26 cellular contexts compared by ENCODE assay signal in the genomic region with DNA sequence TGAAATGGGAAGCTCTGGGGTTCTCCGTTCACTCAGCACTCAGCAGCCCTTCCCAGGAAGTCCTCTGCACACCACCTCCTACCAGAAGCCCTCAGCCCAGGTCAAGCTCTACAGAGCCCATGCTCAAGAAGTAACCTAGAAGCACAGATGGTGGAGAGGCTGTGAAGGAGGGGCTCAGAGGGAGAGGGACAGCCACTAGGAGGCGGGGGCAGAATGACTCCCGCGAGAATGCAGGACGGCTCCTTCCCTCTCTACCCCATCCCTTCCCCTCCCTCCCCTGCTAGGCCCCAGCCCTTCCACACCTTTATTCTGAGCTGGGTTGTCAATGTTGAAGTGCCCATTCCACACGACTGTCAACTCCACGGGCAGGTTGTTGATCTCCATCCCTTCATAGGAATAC.
DNase-seq lines count a peak whose midpoint lies in the region; ATAC-seq, FAIRE-seq and TF ChIP-seq lines count a peak whose summit lies in the region.
"Had no signal": no experiment of that assay in that cellular context is flagged by ENCODE, and none has a peak within 500 bp of the region (broad histone marks: within the 10 kb centered on the region; RNA-seq: fewer than 3 reads in every experiment).

No MANE protein-coding gene starts in this region.

- TF ChIP-seq POLR2A in GM12892 (IDR thresholded peaks at IDR 0.05; ENCODE audit: low read depth, low read length), result no peak

- H3K4me1 ChIP-seq in cardiac muscle cell (ENCODE audit: low read depth), result peaks cover 33% of the 10 kb centered on the region

- no peaks in the 10 kb centered on the region for H3K36me3 ChIP-seq in cardiac muscle cell

- H3K4me1 Mint-ChIP-seq in glutamatergic neuron (ENCODE audit: low read depth, unreplicated experiment), result peaks cover 38% of the 10 kb centered on the region
- H3K4me1 Mint-ChIP-seq in effector memory CD8-positive, alpha-beta T cell (ENCODE audit: low read depth in 2 of 2), result no peaks in the 10 kb centered on the region
- H3K4me1 Mint-ChIP-seq: CD4-positive, alpha-beta memory T cell had no signal

- H3K9me3 ChIP-seq in cardiac muscle cell (ENCODE audit: low read depth), result no peaks in the 10 kb centered on the region
- H3K9me3 ChIP-seq: BE2C had no signal

- peaks cover 22% of the 10 kb centered on the region for H3K9me3 Mint-ChIP-seq in glutamatergic neuron (ENCODE audit: unreplicated experiment)
- peaks cover 0 to 6% of the 10 kb centered on the region in 2 donors for H3K9me3 Mint-ChIP-seq in effector memory CD8-positive, alpha-beta T cell

- intact Hi-C loops in Right ventricle myocardium superior (cut with DNase I), result no loop called here
- intact Hi-C loops in posterior vena cava (cut with DNase I), result no loop called here

- H3K27ac ChIP-seq in cardiac muscle cell, result peak overlapping the region; percentile 4
- H3K27ac ChIP-seq: HL-60 had no signal

- peak overlapping the region; percentile 85 for H3K27ac Mint-ChIP-seq in glutamatergic neuron (ENCODE audit: unreplicated experiment)
- no peak overlapping the region for H3K27ac Mint-ChIP-seq in effector memory CD8-positive, alpha-beta T cell
- H3K27ac Mint-ChIP-seq: CD4-positive, alpha-beta memory T cell had no signal

- no peak for TF ChIP-seq CTCF in cardiac muscle cell (IDR thresholded peaks at IDR 0.05; ENCODE audit: low read depth, low read length)
- TF ChIP-seq CTCF in glutamatergic neuron (IDR thresholded peaks at IDR 0.05; ENCODE audit: partially characterized antibody, unreplicated experiment), result no peak

- H3K4me3 Mint-ChIP-seq in glutamatergic neuron (ENCODE audit: unreplicated experiment), result no peak overlapping the region
- H3K4me3 Mint-ChIP-seq in effector memory CD8-positive, alpha-beta T cell, result no peak overlapping the region
- H3K4me3 Mint-ChIP-seq: CD4-positive, alpha-beta memory T cell had no signal

- no peaks in the 10 kb centered on the region for H3K27me3 ChIP-seq in cardiac muscle cell
- H3K27me3 ChIP-seq: BE2C had no signal

- no peak for FAIRE-seq in GM12892 (lab: Jason Lieb, UNC)
- FAIRE-seq: A204.1, GM12878, GM19239, H54 had no signal

- DNase-seq in cardiac muscle cell (ENCODE audit: low read depth in 1 of 2, low spot score in 1 of 2), result no peak
- DNase-seq in Right ventricle myocardium superior, result no peak
- DNase-seq in NCI-H524 treated with DMSO at 0.1 percent for 48 hours (lab: John Stamatoyannopoulos, UW), result peak; percentile 35
- DNase-seq in glutamatergic neuron, result no peak
- peak; percentile 32 for DNase-seq in posterior vena cava (ENCODE audit: low spot score)
- DNase-seq in effector memory CD8-positive, alpha-beta T cell, result no peak
- DNase-seq in GM12892 (ENCODE audit: insufficient read length), result no peak
- DNase-seq: BE2C; CD4-positive, alpha-beta memory T cell; DMS53; EL; IMR-90; Karpas-422; MM.1S; NCI-H1092 treated with DMSO at 0.1 percent for 48 hours; NCI-H1694; NCI-H2081 treated with DMSO at 0.1 percent for 48 hours; NCI-H510A; PC-3; RPMI8226 had no signal

- H3K36me3 Mint-ChIP-seq in glutamatergic neuron (ENCODE audit: unreplicated experiment), result no peaks in the 10 kb centered on the region
- no peaks in the 10 kb centered on the region for H3K36me3 Mint-ChIP-seq in effector memory CD8-positive, alpha-beta T cell (ENCODE audit: insufficient read depth)
- H3K36me3 Mint-ChIP-seq: CD4-positive, alpha-beta memory T cell had no signal

- ATAC-seq in Right ventricle myocardium superior (ENCODE audit: poor library complexity), result no peak
- ATAC-seq in effector memory CD8-positive, alpha-beta T cell (replicated peaks), result no peak
- ATAC-seq in HG03432 (IDR thresholded peaks at IDR 0.05; ENCODE audit: unreplicated experiment), result no peak
- ATAC-seq: GM12878, PC-3 had no signal

- no peak overlapping the region for H3K4me3 ChIP-seq in cardiac muscle cell
- H3K4me3 ChIP-seq: GM12878 had no signal

- peaks cover 24% of the 10 kb centered on the region for H3K27me3 Mint-ChIP-seq in glutamatergic neuron (ENCODE audit: unreplicated experiment)
- peaks cover 26 to 59% of the 10 kb centered on the region in 2 donors for H3K27me3 Mint-ChIP-seq in effector memory CD8-positive, alpha-beta T cell

Comparison
In these comparisons a context has a peak if more than half of its experiments do, and no peak if none do; other contexts are left out.
1. DNase-seq: peak in NCI-H524 treated with DMSO at 0.1 percent for 48 hours (single experiment) and posterior vena cava (single experiment); none in cardiac muscle cell (0 of 2), Right ventricle myocardium superior (single experiment), glutamatergic neuron (single experiment), effector memory CD8-positive, alpha-beta T cell (0 of 3) and GM12892 (single experiment).